Comparison of ENCODE assay signal across 8 cellular contexts in the genomic region with DNA sequence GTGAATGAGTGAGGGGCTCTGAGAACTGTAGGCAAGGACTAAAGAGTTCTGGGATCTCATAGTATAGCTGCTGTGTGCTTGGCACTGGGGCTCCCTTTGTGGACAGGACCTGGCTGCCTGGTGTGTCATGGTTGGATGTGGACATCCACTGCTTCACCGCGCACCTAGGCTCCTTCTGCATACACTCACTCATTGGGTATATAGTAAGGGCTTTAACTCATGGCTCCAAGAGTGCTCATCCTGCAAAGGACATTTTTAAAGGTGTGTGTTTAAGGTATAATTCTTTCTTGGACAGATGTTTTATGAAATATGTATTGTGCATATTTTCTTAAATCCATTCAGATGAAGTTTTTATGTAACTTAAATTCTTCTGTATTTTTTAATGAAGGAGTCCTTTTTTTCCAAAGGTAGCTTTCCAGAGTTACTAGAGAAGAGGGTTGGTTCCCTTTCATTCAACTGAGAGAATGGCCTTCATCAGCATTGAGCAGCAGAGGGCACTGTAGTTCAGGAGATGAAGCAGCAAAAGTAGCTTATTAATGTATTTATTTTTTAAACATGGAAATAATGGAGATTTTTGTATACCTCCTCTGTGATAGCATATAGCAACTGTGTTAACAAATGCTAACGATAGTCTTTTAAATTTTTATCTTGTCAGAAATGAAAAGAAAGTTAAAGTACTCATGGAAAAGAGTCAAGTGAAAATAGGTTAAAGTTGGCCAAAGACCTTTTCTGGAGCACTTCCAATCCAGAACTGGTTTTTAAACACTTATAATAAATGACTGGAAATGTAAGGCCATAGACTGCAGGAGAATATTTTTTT. TPM values are rescaled to one million over a fixed set of nuclear protein-coding genes. Genes with fewer than 3 reads are reported as not detected.
A peak's percentile ranks its signal among the peaks of the same experiment; 100 is the strongest.
DNase-seq lines count a peak whose midpoint lies in the region; ATAC-seq, FAIRE-seq and TF ChIP-seq lines count a peak whose summit lies in the region.

No MANE protein-coding gene starts in this region.

- H3F3A ChIP-seq in GM23248 (ENCODE audit: insufficient read depth), result peaks cover 17% of the 10 kb centered on the region; the same call in 1 of the 2 replicates

- ATAC-seq in pancreas, result peak in 3 of 4 donors; percentile 77 to 89 (median 84)
- ATAC-seq in HG03571 (IDR thresholded peaks at IDR 0.05; ENCODE audit: unreplicated experiment), result no peak

- H3K9me3 Mint-ChIP-seq in activated T-cell treated with anti-CD3 and anti-CD28 coated beads, Interleukin-2, amount 50 U/mL, for 24 hours, result peaks cover 9% of the 10 kb centered on the region

- H3K27ac Mint-ChIP-seq in activated T-cell treated with anti-CD3 and anti-CD28 coated beads, Interleukin-2, amount 50 U/mL, for 24 hours, result peak overlapping the region; percentile 95

- H3K9me2 ChIP-seq in GM23248 (ENCODE audit: insufficient read depth), result no peaks in the 10 kb centered on the region

- H3K4me1 ChIP-seq in GM23248 (ENCODE audit: insufficient read depth) (peaks cover 24% of the 10 kb centered on the region), pancreas (no peaks in the 10 kb centered on the region)

- 0 out of 2 replicates have a peak, but pooled peaks cover 12% of the 10 kb centered on the region for H3K79me2 ChIP-seq in GM23248 (ENCODE audit: insufficient read depth)

- intact Hi-C loops in pancreas (cut with DNase I), result no loop called here

- in situ Hi-C loops in GM23248 (cut with MboI), result loop anchor here (10.0 to 25.0 kb wide), 3 partner anchors 265 to 922 kb away; no protein-coding TSS in a partner anchor

- peak overlapping the region; percentile 81 for H3K4me3 Mint-ChIP-seq in activated T-cell treated with anti-CD3 and anti-CD28 coated beads, Interleukin-2, amount 50 U/mL, for 24 hours

- H4K20me1 ChIP-seq in GM23248 (ENCODE audit: insufficient read depth), result no peaks in the 10 kb centered on the region

- peak; percentile 83 for TF ChIP-seq CTCF in fibroblast of the aortic adventitia (IDR thresholded peaks at IDR 0.05; ENCODE audit: insufficient read depth, low read length)
- TF ChIP-seq CTCF in pancreas (IDR thresholded peaks at IDR 0.05), result peak; percentile 23 to 56 (median 46)

- no peak overlapping the region for H3K4me3 ChIP-seq in GM23248
- no peak overlapping the region for H3K4me3 ChIP-seq in fibroblast of the aortic adventitia (ENCODE audit: low read depth, low read length)
- H3K4me3 ChIP-seq in pancreas, result no peak overlapping the region

- H3K36me3 ChIP-seq in GM23248 (ENCODE audit: low read depth) (no peaks in the 10 kb centered on the region), pancreas (no peaks in the 10 kb centered on the region)

- H3K4me2 ChIP-seq in GM23248 (ENCODE audit: unreplicated experiment), result no peak overlapping the region

- no peaks in the 10 kb centered on the region for H3K27me3 Mint-ChIP-seq in activated T-cell treated with anti-CD3 and anti-CD28 coated beads, Interleukin-2, amount 50 U/mL, for 24 hours

- peaks cover 94% of the 10 kb centered on the region for H3K4me1 Mint-ChIP-seq in activated T-cell treated with anti-CD3 and anti-CD28 coated beads, Interleukin-2, amount 50 U/mL, for 24 hours (ENCODE audit: low read depth)

- H3K27ac ChIP-seq in GM23248, result no peak overlapping the region
- no peak overlapping the region for H3K27ac ChIP-seq in pancreas

- FAIRE-seq in pancreas (lab: Jason Lieb, UNC), result peak; percentile 74

- H3K27me3 ChIP-seq in GM23248 (replicated peaks; ENCODE audit: insufficient read depth) (no peaks in the 10 kb centered on the region), pancreas (no peaks in the 10 kb centered on the region)

- H3K36me3 Mint-ChIP-seq in activated T-cell treated with anti-CD3 and anti-CD28 coated beads, Interleukin-2, amount 50 U/mL, for 24 hours (ENCODE audit: low read depth), result peaks cover 82% of the 10 kb centered on the region

- 20 to 36% methylated on average over 3 of the region's 3 CpGs for WGBS in GM23248 (ENCODE audit: low coverage in 1 of 2, low lambda C conversion rate in 2 of 2, missing lambda C conversion rate in 2 of 2), 2 experiments
- WGBS in pancreas, 2 donors, result 52 to 59% methylated on average over 3 of the region's 3 CpGs

- H2AFZ ChIP-seq in GM23248, result no peak overlapping the region

- H3K9me3 ChIP-seq in GM23248 (ENCODE audit: low read depth) (no peaks in the 10 kb centered on the region), pancreas (no peaks in the 10 kb centered on the region)

- DNase-seq in COR-L47 (lab: John Stamatoyannopoulos, UW) (peak; percentile 16), GM23248 (peak; percentile 77), NCI-H748 (lab: John Stamatoyannopoulos, UW; ENCODE audit: unreplicated experiment) (peak; percentile 30), fibroblast of the aortic adventitia (ENCODE audit: low read depth) (peak; percentile 78), pancreas (peak in 2 of 6 donors; percentile 11 to 39), NCI-H187 (lab: John Stamatoyannopoulos, UW) (no peak)
- no peak for DNase-seq in activated T-cell treated with anti-CD3 and anti-CD28 coated beads, Interleukin-2, amount 50 U/mL, for 24 hours

- no peak overlapping the region for H3K9ac ChIP-seq in GM23248

RNA-seq across cellular contexts. Expression of a gene that starts 25.2 kb away (rescaled TPM):
- total RNA-seq in GM23248 (2014; rRNA removed; shearing (Covaris generic)), result 3.4 and 10.8 TPM in 2 replicates
- polyA plus RNA-seq in GM23248 (2016; fragmentation: Nextera tagmentation; extraction: Ambion mirVana), result 9.8 and 10.2 TPM in 2 replicates
- total RNA-seq in fibroblast of the aortic adventitia (ENCODE audit: low replicate concordance), result 15.3 and 15.7 TPM in 2 replicates
- 1 to 10 TPM; 3.7 to 6.7 (median 4.5) TPM for total RNA-seq in pancreas
- 1 to 10 TPM; 2.8 to 3.2 TPM for polyA plus RNA-seq in pancreas

RNA-seq across cellular contexts. Expression of a gene that starts 25.5 kb away (rescaled TPM):
- 27.1 and 27.3 TPM in 2 replicates for total RNA-seq in GM23248 (2014; rRNA removed; shearing (Covaris generic))
- polyA plus RNA-seq in GM23248 (2016; fragmentation: Nextera tagmentation; extraction: Ambion mirVana) (46.1 and 51.3 TPM in 2 replicates), pancreas (1 to 10 TPM; 4.1 to 8.8 TPM)
- total RNA-seq in fibroblast of the aortic adventitia (ENCODE audit: low replicate concordance) (4.5 and 33.4 TPM in 2 replicates), pancreas (1 to 10 TPM; 4.1 to 8.5 (median 6.8) TPM)

Comparison
In these comparisons a context has a peak if more than half of its experiments do, and no peak if none do; other contexts are left out.
1. DNase-seq: peak in COR-L47 (single experiment), GM23248 (single experiment), NCI-H748 (single experiment) and fibroblast of the aortic adventitia (single experiment); none in activated T-cell treated with anti-CD3 and anti-CD28 coated beads, Interleukin-2, amount 50 U/mL, for 24 hours (single experiment) and NCI-H187 (0 of 2).